Comparison of ENCODE assay signal across 8 cellular contexts in the genomic region with DNA sequence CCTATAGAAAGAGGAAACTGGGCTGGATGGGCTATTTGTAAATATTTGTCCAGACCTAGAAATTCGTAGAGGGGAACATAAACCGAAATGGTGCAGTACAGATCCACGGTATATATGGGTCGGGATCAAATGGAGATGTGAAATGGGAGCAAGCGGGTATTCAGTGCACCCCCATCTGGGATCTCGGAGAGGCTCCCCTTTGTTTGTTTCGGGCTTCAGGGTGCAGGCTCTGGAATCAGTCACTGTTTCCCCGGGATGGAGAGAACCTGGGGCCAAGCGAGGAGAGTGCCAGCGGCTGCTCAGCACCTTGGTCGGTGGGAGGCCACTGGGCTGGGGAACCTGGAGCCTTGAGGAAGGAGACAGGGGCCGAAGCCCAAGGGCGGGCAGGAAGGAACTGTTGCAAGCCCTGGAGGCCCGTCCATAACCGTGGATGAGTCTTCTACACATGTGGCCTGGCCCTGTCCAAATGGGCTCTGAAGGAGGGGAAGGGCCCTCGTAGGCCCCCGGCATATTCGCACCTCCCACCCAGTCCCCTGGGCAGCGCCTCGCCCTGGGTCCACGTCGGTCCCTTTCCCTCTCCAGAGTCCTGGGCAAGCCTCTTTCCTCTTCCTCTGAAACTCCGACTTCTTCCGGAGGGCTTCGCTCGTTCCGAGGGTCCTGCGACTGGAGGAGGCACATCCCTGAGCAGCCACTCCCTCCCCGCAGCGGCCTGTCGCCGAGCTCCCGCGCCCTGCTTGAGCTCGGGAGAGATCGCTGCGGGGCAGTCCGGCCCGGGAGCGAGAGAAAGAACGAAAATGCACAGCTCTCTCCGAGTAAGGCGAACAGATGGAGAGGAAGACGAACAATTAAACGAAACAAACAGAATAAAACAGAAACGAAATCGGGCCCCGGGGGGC. TPM values are rescaled to one million over a fixed set of nuclear protein-coding genes. Genes with fewer than 3 reads are reported as not detected.
DNase-seq lines count a peak whose midpoint lies in the region; ATAC-seq and TF ChIP-seq lines count a peak whose summit lies in the region.

No MANE protein-coding gene starts in this region.

- DNase-seq in GM06990 (ENCODE audit: extremely low read depth, insufficient read length) (peak; percentile 37), AG08395 (ENCODE audit: low spot score) (no peak), NCI-H1417 treated with DMSO at 0.1 percent for 48 hours (lab: John Stamatoyannopoulos, UW) (no peak), iPS-NIHi7 (ENCODE audit: extremely low spot score) (no peak)

- peaks cover 22% of the 10 kb centered on the region for H3K4me1 ChIP-seq in OCI-LY3 (ENCODE audit: low read length)
- peaks cover 16 to 24% of the 10 kb centered on the region in 2 donors for H3K4me1 ChIP-seq in esophagus (ENCODE audit: control insufficient read depth in 2 of 2, insufficient read depth in 2 of 2, low read length in 1 of 2)
- peaks cover 3% of the 10 kb centered on the region for H3K4me1 ChIP-seq in rectal smooth muscle tissue (ENCODE audit: control insufficient read depth, insufficient read depth, low read length)

- no peak for ATAC-seq in activated CD4-positive, CD25-positive, alpha-beta regulatory T cell treated with anti-CD3 and anti-CD28 coated beads, Interleukin-2, amount 50 U/mL, for 24 hours

- H3K36me3 ChIP-seq in GM06990 (ENCODE audit: control insufficient read depth, insufficient read depth, low read length) (no peaks in the 10 kb centered on the region), OCI-LY3 (replicated peaks; ENCODE audit: low read depth, low read length) (peaks cover 50% of the 10 kb centered on the region), esophagus (ENCODE audit: control insufficient read depth in 2 of 2, insufficient read depth in 2 of 2, low read length in 1 of 2) (no peaks in the 10 kb centered on the region), rectal smooth muscle tissue (ENCODE audit: control insufficient read depth, insufficient read depth, low read length) (no peaks in the 10 kb centered on the region)

- H3K27ac ChIP-seq in OCI-LY3 (ENCODE audit: low read length) (peak overlapping the region; percentile 70; the same call in 1 of the 2 replicates), esophagus (ENCODE audit: low read depth in 2 of 2, low read length in 1 of 2) (peak overlapping the region in 1 of 2 donors; percentile 13), rectal smooth muscle tissue (ENCODE audit: low read depth, low read length) (peak overlapping the region; percentile 53)

- H3K9me3 ChIP-seq in OCI-LY3 (ENCODE audit: insufficient read depth, low read length) (no peaks in the 10 kb centered on the region), esophagus (ENCODE audit: control insufficient read depth in 2 of 2, insufficient read depth in 1 of 2, low read depth in 1 of 2, low read length in 1 of 2) (peaks cover 0 to 7% of the 10 kb centered on the region in 2 donors)

- peaks cover 72% of the 10 kb centered on the region for H3K79me2 ChIP-seq in OCI-LY3 (ENCODE audit: low read length)

- WGBS in esophagus, 2 donors, result 25 to 33% methylated on average over 47 to 48 of the region's 48 CpGs

- H2AFZ ChIP-seq in OCI-LY3 (ENCODE audit: low read depth, low read length), result no peak overlapping the region

- H3K27me3 ChIP-seq in GM06990 (replicated peaks; ENCODE audit: control insufficient read depth, insufficient read depth, low read length) (no peaks in the 10 kb centered on the region; the same call in 1 of the 2 replicates), OCI-LY3 (ENCODE audit: low read depth, low read length) (no peaks in the 10 kb centered on the region), esophagus (ENCODE audit: control insufficient read depth in 1 of 2, insufficient read depth in 2 of 2, low read length in 2 of 2) (peaks cover 0 to 53% of the 10 kb centered on the region in 2 donors), rectal smooth muscle tissue (ENCODE audit: control insufficient read depth, insufficient read depth, low read length) (peaks cover 42% of the 10 kb centered on the region)

- peak overlapping the region; percentile 67 for H3K4me3 ChIP-seq in GM06990 (replicated peaks; ENCODE audit: low read depth, low read length)
- H3K4me3 ChIP-seq in OCI-LY3 (ENCODE audit: low read length), result peak overlapping the region; percentile 91
- H3K4me3 ChIP-seq in esophagus (ENCODE audit: low read depth in 1 of 2, low read length in 2 of 2), result peak overlapping the region; percentile 31 to 36
- H3K4me3 ChIP-seq in rectal smooth muscle tissue (ENCODE audit: low read length), result peak overlapping the region; percentile 62

- H3K9ac ChIP-seq in OCI-LY3 (ENCODE audit: low read length), result peak overlapping the region; percentile 86
- no peak overlapping the region for H3K9ac ChIP-seq in rectal smooth muscle tissue (ENCODE audit: low read length)

- TF ChIP-seq CTCF in GM06990 (IDR thresholded peaks at IDR 0.05; ENCODE audit: insufficient read depth, low read length, poor library complexity, severe bottlenecking), result no peak
- TF ChIP-seq CTCF in OCI-LY3 (IDR thresholded peaks at IDR 0.05; ENCODE audit: low read depth, low read length), result no peak

- peak overlapping the region; percentile 87 for H3K4me2 ChIP-seq in OCI-LY3 (ENCODE audit: low read length)

- H4K20me1 ChIP-seq in OCI-LY3 (ENCODE audit: insufficient read depth, low read length), result peaks cover 18% of the 10 kb centered on the region; the same call in 1 of the 2 replicates

RNA-seq across cellular contexts. Expression of a gene that starts 3.0 kb away (rescaled TPM):
- under 1 TPM; 0.24 TPM for polyA plus RNA-seq in esophagus

RNA-seq across cellular contexts. Expression of a gene that starts 28.3 kb away (rescaled TPM):
- 100 to 1,000 TPM in 1 of 2 donors, 10 to 100 TPM in 1; 43.5 to 111 TPM for polyA plus RNA-seq in esophagus

Comparison
In these comparisons a context has a peak if more than half of its experiments do, and no peak if none do; other contexts are left out.
1. H3K4me3 ChIP-seq: peak in every context shown above with its lines; median percentile 91 in OCI-LY3; 67 in GM06990; 62 in rectal smooth muscle tissue; 34 in esophagus.